18 cellular contexts compared by ENCODE assay signal in the genomic region with DNA sequence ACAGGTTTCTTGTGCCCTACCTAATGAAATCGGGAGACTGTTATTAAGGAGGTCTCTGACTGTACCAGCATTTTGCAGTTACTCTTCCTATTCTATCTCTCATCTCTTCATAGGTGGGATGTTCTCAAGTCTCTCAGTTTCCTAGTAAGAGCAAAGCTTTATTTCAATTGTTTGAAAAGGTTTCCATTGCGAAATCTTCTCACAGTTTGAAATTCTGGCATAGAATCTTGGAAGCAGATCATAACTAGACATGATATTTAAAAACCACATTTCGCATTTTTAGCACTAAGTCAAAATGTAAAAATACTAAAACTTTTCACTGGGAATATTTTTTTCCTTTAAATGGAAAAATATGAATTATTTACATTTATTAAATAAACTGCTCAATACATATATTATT.
DNase-seq lines count a peak whose midpoint lies in the region; ATAC-seq and TF ChIP-seq lines count a peak whose summit lies in the region.
"Had no signal": no experiment of that assay in that cellular context is flagged by ENCODE, and none has a peak within 500 bp of the region (broad histone marks: within the 10 kb centered on the region; RNA-seq: fewer than 3 reads in every experiment).

No MANE protein-coding gene starts in this region.

- no peak for DNase-seq in GM23338 (ENCODE audit: low spot score)
- DNase-seq in adipocyte (ENCODE audit: low read depth), result peak; percentile 66
- peak; percentile 2 for DNase-seq in fibroblast of pulmonary artery (ENCODE audit: low read depth)
- DNase-seq in progenitor cell of endocrine pancreas (ENCODE audit: low spot score, unreplicated experiment), result no peak
- DNase-seq in HT-29 (ENCODE audit: low spot score), result no peak
- DNase-seq: 8988T; CD4-positive, alpha-beta memory T cell; DMS79 treated with DMSO at 0.1 percent for 48 hours; GF-D8; GM23248; H7; HFFc6 had no signal

- H3K4me3 Mint-ChIP-seq in GM23338 (no peak overlapping the region), progenitor cell of endocrine pancreas (ENCODE audit: low read depth) (peak overlapping the region; percentile 6)
- H3K4me3 Mint-ChIP-seq: CD14-positive monocyte; CD4-positive, alpha-beta memory T cell; HFFc6 had no signal

- peaks cover 35% of the 10 kb centered on the region for H3K4me1 Mint-ChIP-seq in GM23338
- H3K4me1 Mint-ChIP-seq in progenitor cell of endocrine pancreas (ENCODE audit: low read depth), result peaks cover 25% of the 10 kb centered on the region
- H3K4me1 Mint-ChIP-seq: CD14-positive monocyte; CD4-positive, alpha-beta memory T cell had no signal

- H3K27me3 Mint-ChIP-seq in GM23338 (ENCODE audit: insufficient read depth, low read depth, poor library complexity) (no peaks in the 10 kb centered on the region), progenitor cell of endocrine pancreas (no peaks in the 10 kb centered on the region)
- H3K27me3 Mint-ChIP-seq: CD4-positive, alpha-beta memory T cell had no signal

- H3K27ac ChIP-seq in GM23338 (ENCODE audit: low read depth), result no peak overlapping the region
- H3K27ac ChIP-seq: BLaER1, GM23248 had no signal

- H3K9me3 ChIP-seq in adipocyte (ENCODE audit: control insufficient read depth, low read length), result no peaks in the 10 kb centered on the region

- no peak for TF ChIP-seq CTCF in GM23338 (conservative IDR thresholded peaks at IDR 0.05; ENCODE audit: low read depth in 2 of 2)
- no peak for TF ChIP-seq CTCF in fibroblast of pulmonary artery (IDR thresholded peaks at IDR 0.05; ENCODE audit: low read length, missing control alignments)
- no peak for TF ChIP-seq CTCF in progenitor cell of endocrine pancreas (IDR thresholded peaks at IDR 0.05; ENCODE audit: unreplicated experiment)

- H3K36me3 ChIP-seq in GM23338 (ENCODE audit: insufficient read depth), result no peaks in the 10 kb centered on the region
- H3K36me3 ChIP-seq in adipocyte (ENCODE audit: control insufficient read depth, insufficient read depth, low read length, severe bottlenecking), result no peaks in the 10 kb centered on the region
- H3K36me3 ChIP-seq: BLaER1 had no signal

- no peaks in the 10 kb centered on the region; the same call in 1 of the 2 replicates for H3K9me2 ChIP-seq in GM23338 (ENCODE audit: insufficient read depth)

- no peaks in the 10 kb centered on the region for H4K20me1 ChIP-seq in GM23338 (replicated peaks; ENCODE audit: insufficient read depth)
- H4K20me1 ChIP-seq: BLaER1 had no signal

- 0 out of 2 replicates have a peak overlapping the region, but pooled peaks have one; percentile 22 for H3K27ac Mint-ChIP-seq in GM23338
- peak overlapping the region; percentile 39 for H3K27ac Mint-ChIP-seq in progenitor cell of endocrine pancreas
- H3K27ac Mint-ChIP-seq: CD14-positive monocyte, HFFc6 had no signal

- H3K36me3 Mint-ChIP-seq in GM23338 (ENCODE audit: low read depth), result peaks cover 30% of the 10 kb centered on the region
- H3K36me3 Mint-ChIP-seq in progenitor cell of endocrine pancreas (ENCODE audit: insufficient read depth), result peaks cover 3% of the 10 kb centered on the region
- H3K36me3 Mint-ChIP-seq: CD14-positive monocyte; CD4-positive, alpha-beta memory T cell had no signal

- peak overlapping the region; percentile 46 for H3K4me2 ChIP-seq in GM23338
- H3K4me2 ChIP-seq: BLaER1 had no signal

- H2AFZ ChIP-seq in GM23338, result no peak overlapping the region
- H2AFZ ChIP-seq: GM23248 had no signal

- H3K4me3 ChIP-seq in GM23338, result no peak overlapping the region
- H3K4me3 ChIP-seq in adipocyte (ENCODE audit: low read length), result no peak overlapping the region
- no peak overlapping the region for H3K4me3 ChIP-seq in fibroblast of pulmonary artery (replicated peaks; ENCODE audit: low read depth, low read length)
- H3K4me3 ChIP-seq: BLaER1, GM23248 had no signal

- H3F3A ChIP-seq in GM23338 (replicated peaks; ENCODE audit: low read depth), result peaks cover under 1% of the 10 kb centered on the region; the same call in 1 of the 2 replicates

- H3K4me1 ChIP-seq in GM23338 (ENCODE audit: insufficient read depth) (peaks cover 48% of the 10 kb centered on the region), adipocyte (ENCODE audit: control insufficient read depth, insufficient read depth, low read length) (no peaks in the 10 kb centered on the region)
- H3K4me1 ChIP-seq: BLaER1 had no signal

- ATAC-seq in GM23338, result no peak
- ATAC-seq in GM18502 (IDR thresholded peaks at IDR 0.05; ENCODE audit: poor library complexity, unreplicated experiment), result no peak
- ATAC-seq in GM18498 (IDR thresholded peaks at IDR 0.05; ENCODE audit: unreplicated experiment), result no peak
- ATAC-seq: HCT116, HepG2 had no signal

- peaks cover 23% of the 10 kb centered on the region for H3K9me3 Mint-ChIP-seq in GM23338
- peaks cover 17% of the 10 kb centered on the region for H3K9me3 Mint-ChIP-seq in progenitor cell of endocrine pancreas (ENCODE audit: low read depth)
- H3K9me3 Mint-ChIP-seq: HFFc6 had no signal

- H3K9ac ChIP-seq in adipocyte (ENCODE audit: low read length), result no peak overlapping the region
- H3K9ac ChIP-seq: BLaER1, GM23248 had no signal

- no peaks in the 10 kb centered on the region for H3K79me2 ChIP-seq in GM23338 (replicated peaks; ENCODE audit: insufficient read depth)

- H3K27me3 ChIP-seq in GM23338 (ENCODE audit: insufficient read depth) (no peaks in the 10 kb centered on the region), adipocyte (replicated peaks; ENCODE audit: control insufficient read depth, insufficient read depth, low read length) (no peaks in the 10 kb centered on the region)
- H3K27me3 ChIP-seq: BLaER1 had no signal

TF ChIP-seq in GM23338, 12 proteins besides CTCF, POLR2A, EP300 and RAD21 (continues in another document):
- TF ChIP-seq ZNF114 (CRISPR knock-in tag; IDR thresholded peaks at IDR 0.05), result no peak
- no peak for TF ChIP-seq NANOG (IDR thresholded peaks at IDR 0.05; ENCODE audit: borderline replicate concordance)
- TF ChIP-seq, protein P1, sequence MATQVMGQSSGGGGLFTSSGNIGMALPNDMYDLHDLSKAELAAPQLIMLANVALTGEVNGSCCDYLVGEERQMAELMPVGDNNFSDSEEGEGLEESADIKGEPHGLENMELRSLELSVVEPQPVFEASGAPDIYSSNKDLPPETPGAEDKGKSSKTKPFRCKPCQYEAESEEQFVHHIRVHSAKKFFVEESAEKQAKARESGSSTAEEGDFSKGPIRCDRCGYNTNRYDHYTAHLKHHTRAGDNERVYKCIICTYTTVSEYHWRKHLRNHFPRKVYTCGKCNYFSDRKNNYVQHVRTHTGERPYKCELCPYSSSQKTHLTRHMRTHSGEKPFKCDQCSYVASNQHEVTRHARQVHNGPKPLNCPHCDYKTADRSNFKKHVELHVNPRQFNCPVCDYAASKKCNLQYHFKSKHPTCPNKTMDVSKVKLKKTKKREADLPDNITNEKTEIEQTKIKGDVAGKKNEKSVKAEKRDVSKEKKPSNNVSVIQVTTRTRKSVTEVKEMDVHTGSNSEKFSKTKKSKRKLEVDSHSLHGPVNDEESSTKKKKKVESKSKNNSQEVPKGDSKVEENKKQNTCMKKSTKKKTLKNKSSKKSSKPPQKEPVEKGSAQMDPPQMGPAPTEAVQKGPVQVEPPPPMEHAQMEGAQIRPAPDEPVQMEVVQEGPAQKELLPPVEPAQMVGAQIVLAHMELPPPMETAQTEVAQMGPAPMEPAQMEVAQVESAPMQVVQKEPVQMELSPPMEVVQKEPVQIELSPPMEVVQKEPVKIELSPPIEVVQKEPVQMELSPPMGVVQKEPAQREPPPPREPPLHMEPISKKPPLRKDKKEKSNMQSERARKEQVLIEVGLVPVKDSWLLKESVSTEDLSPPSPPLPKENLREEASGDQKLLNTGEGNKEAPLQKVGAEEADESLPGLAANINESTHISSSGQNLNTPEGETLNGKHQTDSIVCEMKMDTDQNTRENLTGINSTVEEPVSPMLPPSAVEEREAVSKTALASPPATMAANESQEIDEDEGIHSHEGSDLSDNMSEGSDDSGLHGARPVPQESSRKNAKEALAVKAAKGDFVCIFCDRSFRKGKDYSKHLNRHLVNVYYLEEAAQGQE (IDR thresholded peaks at IDR 0.05; ENCODE audit: unreplicated experiment), result no peak
- TF ChIP-seq, protein P2, sequence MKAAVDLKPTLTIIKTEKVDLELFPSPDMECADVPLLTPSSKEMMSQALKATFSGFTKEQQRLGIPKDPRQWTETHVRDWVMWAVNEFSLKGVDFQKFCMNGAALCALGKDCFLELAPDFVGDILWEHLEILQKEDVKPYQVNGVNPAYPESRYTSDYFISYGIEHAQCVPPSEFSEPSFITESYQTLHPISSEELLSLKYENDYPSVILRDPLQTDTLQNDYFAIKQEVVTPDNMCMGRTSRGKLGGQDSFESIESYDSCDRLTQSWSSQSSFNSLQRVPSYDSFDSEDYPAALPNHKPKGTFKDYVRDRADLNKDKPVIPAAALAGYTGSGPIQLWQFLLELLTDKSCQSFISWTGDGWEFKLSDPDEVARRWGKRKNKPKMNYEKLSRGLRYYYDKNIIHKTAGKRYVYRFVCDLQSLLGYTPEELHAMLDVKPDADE (IDR thresholded peaks at IDR 0.05), result no peak

Comparison
In these comparisons a context has a peak if more than half of its experiments do, and no peak if none do; other contexts are left out.
1. DNase-seq: peak in adipocyte (single experiment) and fibroblast of pulmonary artery (single experiment); none in GM23338 (single experiment), progenitor cell of endocrine pancreas (single experiment) and HT-29 (single experiment).